ENCODE assay signal across 9 cellular contexts in the genomic region with DNA sequence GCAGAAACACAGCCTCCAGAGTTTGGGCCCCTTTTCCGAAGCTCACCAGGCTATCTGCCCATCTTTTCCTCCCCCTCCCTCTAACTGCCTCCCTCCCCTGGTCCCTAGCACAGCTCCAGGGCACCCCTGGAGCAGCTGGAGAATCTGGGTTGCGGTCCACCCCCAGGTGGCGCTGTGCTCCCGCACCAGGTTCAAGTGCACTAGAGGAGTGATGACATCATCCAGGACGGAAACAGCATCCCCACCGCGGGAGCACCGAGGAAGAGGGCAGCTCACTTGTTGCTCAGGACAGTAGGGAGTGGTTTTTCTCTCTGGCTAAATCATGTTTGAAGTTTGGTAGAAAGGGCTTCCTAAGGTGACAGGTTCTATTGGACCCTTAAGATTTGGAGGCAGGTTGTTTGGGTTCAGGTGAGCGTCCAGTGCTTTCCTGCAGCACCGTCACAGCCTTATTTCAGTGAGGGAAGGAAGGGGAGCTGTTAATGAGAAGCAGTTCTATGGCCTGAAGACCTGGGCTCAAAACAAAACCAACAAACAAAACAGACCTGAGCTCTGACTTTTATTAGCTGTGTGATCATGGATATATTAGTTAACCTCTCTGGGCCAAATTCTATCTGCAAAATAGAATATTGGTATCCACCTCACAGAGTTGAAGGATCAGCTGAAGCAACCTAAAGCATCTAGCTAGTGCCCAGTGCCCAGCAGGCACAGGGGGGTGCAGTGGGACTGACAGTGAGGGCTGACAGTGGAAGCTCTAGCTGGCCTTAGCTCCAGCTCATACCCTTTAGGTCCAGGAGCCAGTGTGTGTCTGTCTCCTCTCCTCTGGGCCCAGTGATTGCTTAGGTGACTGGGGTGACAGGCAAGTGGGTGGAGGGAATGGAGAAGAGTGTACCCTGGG. TPM values are rescaled to one million over a fixed set of nuclear protein-coding genes. Genes with fewer than 3 reads are reported as not detected.
DNase-seq lines count a peak whose midpoint lies in the region; ATAC-seq and TF ChIP-seq lines count a peak whose summit lies in the region.
"Had no signal": no experiment of that assay in that cellular context is flagged by ENCODE, and none has a peak within 500 bp of the region (broad histone marks: within the 10 kb centered on the region; RNA-seq: fewer than 3 reads in every experiment).

No MANE protein-coding gene starts in this region.

- peak overlapping the region; percentile 54 for H2AFZ ChIP-seq in PC-3 (ENCODE audit: low read length)

- TF ChIP-seq CTCF in PC-3 (conservative IDR thresholded peaks at IDR 0.05; ENCODE audit: low read depth, low read length) (peak; percentile 92), epithelial cell of proximal tubule (conservative IDR thresholded peaks at IDR 0.05; ENCODE audit: low read depth, low read length) (peak; percentile 97)

- H3K79me2 ChIP-seq in PC-3 (ENCODE audit: low read length): no peaks in the 10 kb centered on the region

- BruUV-seq in PC-3 (replicated peaks; lab: Mats Ljungman, UMichigan): no TSS peak

- no peaks in the 10 kb centered on the region for H3K27me3 ChIP-seq in CD4-positive, CD25-positive, alpha-beta regulatory T cell (ENCODE audit: control insufficient read depth, insufficient read depth, low read length)
- no peaks in the 10 kb centered on the region for H3K27me3 ChIP-seq in PC-3 (ENCODE audit: low read length)
- no peaks in the 10 kb centered on the region for H3K27me3 ChIP-seq in muscle layer of duodenum (ENCODE audit: low read depth, low read length)

- no peak overlapping the region for H3K9ac ChIP-seq in PC-3 (ENCODE audit: low read length)

- peak overlapping the region; percentile 46 for H3K4me3 ChIP-seq in CD4-positive, CD25-positive, alpha-beta regulatory T cell (ENCODE audit: low read depth, low read length)
- H3K4me3 ChIP-seq in PC-3 (ENCODE audit: low read length) (no peak overlapping the region), epithelial cell of proximal tubule (ENCODE audit: low read depth, low read length) (no peak overlapping the region), muscle layer of duodenum (ENCODE audit: low read depth in 1 of 2, low read length in 2 of 2) (no peak overlapping the region)

- DNase-seq in CD4-positive, CD25-positive, alpha-beta regulatory T cell: peak; percentile 64 to 87 (median 73)
- peak; percentile 83 for DNase-seq in PC-3
- DNase-seq in activated T-cell treated with anti-CD3 and anti-CD28 coated beads for 1 hour (ENCODE audit: low read depth): peak; percentile 69
- DNase-seq in epithelial cell of proximal tubule (ENCODE audit: low read depth): no peak
- DNase-seq in stimulated activated CD8-positive, alpha-beta memory T cell treated with anti-CD3 and anti-CD28 coated beads, Interleukin-4, amount 100 ng/mL, for 4 hours (ENCODE audit: low read depth in 2 of 2, low spot score in 1 of 2): peak; percentile 56 to 62

- no peaks in the 10 kb centered on the region for H3K36me3 Mint-ChIP-seq in CD4-positive, CD25-positive, alpha-beta regulatory T cell
- H3K36me3 Mint-ChIP-seq: IgD-negative memory B cell had no signal

- peaks cover 21% of the 10 kb centered on the region for H3K27me3 Mint-ChIP-seq in CD4-positive, CD25-positive, alpha-beta regulatory T cell

- H3K9me2 ChIP-seq in PC-3 (replicated peaks; ENCODE audit: low read length): no peaks in the 10 kb centered on the region

- CTCF ChIA-PET in PC-3 (lab: Charles Lee): interaction anchor here (0.6 to 1.7 kb wide), 9 partner anchors 12 to 82 kb away, joined by 3 to 13 read pairs (median 3); partner anchors contain the start of genes LMOD1 and TIMM17A

- no peak overlapping the region for H3K27ac ChIP-seq in CD4-positive, CD25-positive, alpha-beta regulatory T cell (ENCODE audit: insufficient read depth, low read length, poor library complexity, severe bottlenecking)
- H3K27ac ChIP-seq in PC-3 (ENCODE audit: low read length) (no peak overlapping the region), muscle layer of duodenum (ENCODE audit: low read length) (peak overlapping the region; percentile 84)

- ATAC-seq in CD4-positive, CD25-positive, alpha-beta regulatory T cell (ENCODE audit: low read depth in 2 of 2): peak; percentile 76 to 85
- ATAC-seq in GM21360 (IDR thresholded peaks at IDR 0.05; ENCODE audit: unreplicated experiment) (peak; percentile 82), PC-3 (peak; percentile 87)

- intact Hi-C loops in PC-3 (cut with micrococcal nuclease): loop anchor here (1.0 to 5.0 kb wide), 2 partner anchors 36 to 76 kb away; no protein-coding TSS in a partner anchor

- H3K9me3 ChIP-seq in CD4-positive, CD25-positive, alpha-beta regulatory T cell (ENCODE audit: control insufficient read depth in 2 of 2, low read length in 2 of 2): no peaks in the 10 kb centered on the region
- H3K9me3 ChIP-seq in PC-3 (ENCODE audit: low read length) (no peaks in the 10 kb centered on the region), muscle layer of duodenum (ENCODE audit: control insufficient read depth in 1 of 2, low read length in 2 of 2) (no peaks in the 10 kb centered on the region)

- no peak for TF ChIP-seq EP300 in Ishikawa (IDR thresholded peaks at IDR 0.05; ENCODE audit: borderline replicate concordance)

- peak; percentile 99 for TF ChIP-seq RAD21 in Ishikawa (IDR thresholded peaks at IDR 0.05; ENCODE audit: low read depth)

- H3K4me3 Mint-ChIP-seq in CD4-positive, CD25-positive, alpha-beta regulatory T cell: peak overlapping the region in 3 of 4 donors; percentile 21 to 82 (median 45)

- H3K4me2 ChIP-seq in PC-3 (ENCODE audit: low read length): peak overlapping the region; percentile 53

- no peaks in the 10 kb centered on the region for H3K4me1 ChIP-seq in CD4-positive, CD25-positive, alpha-beta regulatory T cell (ENCODE audit: control insufficient read depth, insufficient read depth, low read length, poor library complexity, severe bottlenecking)
- H3K4me1 ChIP-seq in PC-3 (ENCODE audit: insufficient read depth, low read length) (peaks cover 13% of the 10 kb centered on the region; the same call in 1 of the 2 replicates), muscle layer of duodenum (ENCODE audit: control insufficient read depth in 1 of 2, insufficient read depth in 2 of 2, low read length in 2 of 2) (peaks cover 0 to 47% of the 10 kb centered on the region in 2 donors)

- no peaks in the 10 kb centered on the region for H3F3A ChIP-seq in PC-3 (ENCODE audit: low read length, unreplicated experiment)

- H3K4me1 Mint-ChIP-seq in CD4-positive, CD25-positive, alpha-beta regulatory T cell: peaks cover 3 to 10% (median 6%) of the 10 kb centered on the region in 4 donors

- no peaks in the 10 kb centered on the region for H3K36me3 ChIP-seq in CD4-positive, CD25-positive, alpha-beta regulatory T cell (ENCODE audit: control insufficient read depth, insufficient read depth, low read length)
- no peaks in the 10 kb centered on the region for H3K36me3 ChIP-seq in PC-3 (ENCODE audit: low read depth, low read length)
- H3K36me3 ChIP-seq in muscle layer of duodenum (ENCODE audit: control insufficient read depth in 1 of 2, insufficient read depth in 2 of 2, low read length in 2 of 2): peaks cover 8 to 29% of the 10 kb centered on the region in 2 donors

- peaks cover 0 to 1% (median 0%) of the 10 kb centered on the region in 7 donors for H3K9me3 Mint-ChIP-seq in CD4-positive, CD25-positive, alpha-beta regulatory T cell

- POLR2A ChIA-PET in PC-3 (lab: Charles Lee; ENCODE audit: unreplicated experiment): interaction anchor here (0.6 kb wide), 1 partner anchor 77 kb away, joined by 3 read pairs; no protein-coding TSS in a partner anchor

- peak overlapping the region in 2 of 3 donors; percentile 14 to 73 for H3K27ac Mint-ChIP-seq in CD4-positive, CD25-positive, alpha-beta regulatory T cell

- H4K20me1 ChIP-seq in PC-3 (ENCODE audit: low read length): no peaks in the 10 kb centered on the region

TF ChIP-seq in Ishikawa, 13 proteins besides CTCF, POLR2A, EP300 and RAD21:
- TF ChIP-seq CEBPB (IDR thresholded peaks at IDR 0.05) (0 out of 2 replicates have a peak, but pooled peaks have one; percentile 32), TCF12 (IDR thresholded peaks at IDR 0.05; ENCODE audit: low read depth) (0 out of 2 replicates have a peak, but pooled peaks have one; percentile 32), CREB1 (IDR thresholded peaks at IDR 0.05; ENCODE audit: low read depth) (peak; percentile 42; the same call in 1 of the 2 replicates), YY1 (IDR thresholded peaks at IDR 0.05; ENCODE audit: low read depth) (no peak)
TF ChIP-seq in Ishikawa: peak in this region for 3.

RNA-seq across cellular contexts. Expression of gene SHISA4, which starts 7.5 kb away (rescaled TPM):
- 0.44 TPM for total RNA-seq in CD4-positive, CD25-positive, alpha-beta regulatory T cell
- under 1 TPM in 2 of 4 donors, not detected in 2; 0.22 to 0.44 TPM for polyA plus RNA-seq in CD4-positive, CD25-positive, alpha-beta regulatory T cell
- total RNA-seq in PC-3 (2014; rRNA removed) (12.4 and 14.3 TPM in 2 replicates), epithelial cell of proximal tubule (10.9 and 22.4 TPM in 2 replicates)

RNA-seq across cellular contexts. Expression of gene LMOD1, which starts 50.2 kb away (rescaled TPM):
- total RNA-seq in CD4-positive, CD25-positive, alpha-beta regulatory T cell: not detected
- polyA plus RNA-seq in CD4-positive, CD25-positive, alpha-beta regulatory T cell: not detected
- total RNA-seq in PC-3 (2014; rRNA removed) (0.06 and 0.07 TPM in 2 replicates), epithelial cell of proximal tubule (not detected in 2 replicates)
- polyA plus RNA-seq: IgD-negative memory B cell had no signal

RNA-seq across cellular contexts. Expression of gene TIMM17A, which starts 59.1 kb away (rescaled TPM):
- total RNA-seq in CD4-positive, CD25-positive, alpha-beta regulatory T cell: 43.1 TPM
- 10 to 100 TPM; 28.2 to 52.7 (median 36.7) TPM for polyA plus RNA-seq in CD4-positive, CD25-positive, alpha-beta regulatory T cell
- total RNA-seq in PC-3 (2014; rRNA removed): 50.9 and 57.7 TPM in 2 replicates
- 59.6 and 81.5 TPM in 2 replicates for total RNA-seq in epithelial cell of proximal tubule
